ENCODE assay signal across 15 cellular contexts in genomic region chr9:133863193-133863592, GRCh38.
A peak's percentile ranks its signal among the peaks of the same experiment; 100 is the strongest.
DNase-seq lines count a peak whose midpoint lies in the region; ATAC-seq and TF ChIP-seq lines count a peak whose summit lies in the region.
"Had no signal": no experiment of that assay in that cellular context is flagged by ENCODE, and none has a peak within 500 bp of the region (broad histone marks: within the 10 kb centered on the region; RNA-seq: fewer than 3 reads in every experiment).

No MANE protein-coding gene starts in this region.

- no peak for TF ChIP-seq EP300 in stomach (IDR thresholded peaks at IDR 0.05)

- POLR2A ChIA-PET in T-cell (lab: Charles Lee), result no interaction called here

- no peak overlapping the region for H3K27ac Mint-ChIP-seq in T-cell
- no peak overlapping the region for H3K27ac Mint-ChIP-seq in activated naive CD8-positive, alpha-beta T cell treated with anti-CD3 and anti-CD28 coated beads for 36 hours

- CTCF ChIA-PET in T-cell (lab: Charles Lee), result no interaction called here

- H3K4me1 ChIP-seq in colonic mucosa (no peaks in the 10 kb centered on the region), muscle layer of duodenum (ENCODE audit: control insufficient read depth in 1 of 2, insufficient read depth in 2 of 2, low read length in 2 of 2) (no peaks in the 10 kb centered on the region), stomach (peaks cover 0 to 25% (median 4%) of the 10 kb centered on the region in 4 donors)
- H3K4me1 ChIP-seq: HAP-1 had no signal

- no peaks in the 10 kb centered on the region for H3K9me3 ChIP-seq in colonic mucosa
- H3K9me3 ChIP-seq in muscle layer of duodenum (ENCODE audit: control insufficient read depth in 1 of 2, low read length in 2 of 2), result peaks cover 0 to 4% of the 10 kb centered on the region in 2 donors
- H3K9me3 ChIP-seq in stomach, result no peaks in the 10 kb centered on the region
- H3K9me3 ChIP-seq: HAP-1 had no signal

- H3K9ac ChIP-seq in colonic mucosa (ENCODE audit: low read depth in 2 of 2, low read length in 2 of 2), result peak overlapping the region in 1 of 2 donors; percentile 55

- TF ChIP-seq POLR2A in stomach (IDR thresholded peaks at IDR 0.05), result no peak

- H3K27me3 Mint-ChIP-seq in T-cell, result no peaks in the 10 kb centered on the region
- H3K27me3 Mint-ChIP-seq in activated naive CD8-positive, alpha-beta T cell treated with anti-CD3 and anti-CD28 coated beads for 36 hours, result no peaks in the 10 kb centered on the region

- WGBS in stomach, 5 donors, result 84 to 87% (median 86%) methylated on average over 18 to 19 of the region's 19 CpGs

- DNase-seq in LNCaP clone FGC (ENCODE audit: low read depth) (peak; percentile 75), colonic mucosa (no peak), stomach (no peak), midbrain (lab: John Stamatoyannopoulos, UW) (no peak), T-cell (no peak), COR-L47 (lab: John Stamatoyannopoulos, UW) (no peak)
- DNase-seq in activated naive CD8-positive, alpha-beta T cell treated with anti-CD3 and anti-CD28 coated beads for 36 hours, result no peak
- DNase-seq: activated gamma-delta T cell; effector CD8-positive, alpha-beta T cell; mesendoderm; NCI-H1092; NCI-H774; SW 1271 had no signal

- H3K27me3 ChIP-seq in colonic mucosa, result no peaks in the 10 kb centered on the region
- no peaks in the 10 kb centered on the region for H3K27me3 ChIP-seq in muscle layer of duodenum (ENCODE audit: low read depth, low read length)
- H3K27me3 ChIP-seq in stomach, result no peaks in the 10 kb centered on the region

- H3K36me3 ChIP-seq in colonic mucosa (no peaks in the 10 kb centered on the region), muscle layer of duodenum (ENCODE audit: control insufficient read depth in 1 of 2, insufficient read depth in 2 of 2, low read length in 2 of 2) (no peaks in the 10 kb centered on the region), stomach (peaks cover 0 to 16% (median 12%) of the 10 kb centered on the region in 4 donors)
- H3K36me3 ChIP-seq: HAP-1 had no signal

- H3K36me3 Mint-ChIP-seq in T-cell, result peaks cover 5% of the 10 kb centered on the region
- H3K36me3 Mint-ChIP-seq in activated naive CD8-positive, alpha-beta T cell treated with anti-CD3 and anti-CD28 coated beads for 36 hours, result peaks cover 2% of the 10 kb centered on the region

- H3K27ac ChIP-seq in colonic mucosa (peak overlapping the region; percentile 57), muscle layer of duodenum (ENCODE audit: low read length) (peak overlapping the region; percentile 40), stomach (peak overlapping the region; percentile 10 to 75 (median 59))

- peaks cover 6 to 9% (median 6%) of the 10 kb centered on the region in 3 donors for H3K9me3 Mint-ChIP-seq in T-cell
- peaks cover 5% of the 10 kb centered on the region for H3K9me3 Mint-ChIP-seq in activated naive CD8-positive, alpha-beta T cell treated with anti-CD3 and anti-CD28 coated beads for 36 hours

- TF ChIP-seq CTCF in LNCaP clone FGC (IDR thresholded peaks at IDR 0.05; ENCODE audit: control insufficient read depth, extremely low read depth, insufficient read depth) (no peak), colonic mucosa (IDR thresholded peaks at IDR 0.05) (no peak), stomach (IDR thresholded peaks at IDR 0.05) (no peak)

- intact Hi-C loops in colonic mucosa (cut with DNase I) (no loop called here), stomach (cut with DNase I; ENCODE audit: low total_unique reads) (no loop called here)

- H3K4me3 ChIP-seq in LNCaP clone FGC (ENCODE audit: low read depth, low read length), result peak overlapping the region; percentile 19; the same call in 1 of the 2 replicates
- H3K4me3 ChIP-seq in colonic mucosa, result no peak overlapping the region
- peak overlapping the region; percentile 8 to 49 for H3K4me3 ChIP-seq in muscle layer of duodenum (ENCODE audit: low read depth in 1 of 2, low read length in 2 of 2)
- no peak overlapping the region for H3K4me3 ChIP-seq in stomach
- H3K4me3 ChIP-seq: HAP-1 had no signal

- H3K4me3 Mint-ChIP-seq in T-cell, result no peak overlapping the region
- H3K4me3 Mint-ChIP-seq in activated naive CD8-positive, alpha-beta T cell treated with anti-CD3 and anti-CD28 coated beads for 36 hours, result no peak overlapping the region

- H3K4me1 Mint-ChIP-seq in T-cell, result peaks cover 0 to 2% (median 0%) of the 10 kb centered on the region in 3 donors
- no peaks in the 10 kb centered on the region for H3K4me1 Mint-ChIP-seq in activated naive CD8-positive, alpha-beta T cell treated with anti-CD3 and anti-CD28 coated beads for 36 hours

- ATAC-seq in T-cell (replicated peaks in 1 of 4), result no peak

Comparison
In these comparisons a context has a peak if more than half of its experiments do, and no peak if none do; other contexts are left out.
1. H3K4me3 ChIP-seq: peak in LNCaP clone FGC (single experiment) and muscle layer of duodenum (2 of 2); none in colonic mucosa (single experiment) and stomach (0 of 4).
2. Peak in every context shown above with its lines, with median percentiles within 50 percentile points of each other: H3K27ac ChIP-seq.